8 cellular contexts compared by ENCODE assay signal in the genomic region with DNA sequence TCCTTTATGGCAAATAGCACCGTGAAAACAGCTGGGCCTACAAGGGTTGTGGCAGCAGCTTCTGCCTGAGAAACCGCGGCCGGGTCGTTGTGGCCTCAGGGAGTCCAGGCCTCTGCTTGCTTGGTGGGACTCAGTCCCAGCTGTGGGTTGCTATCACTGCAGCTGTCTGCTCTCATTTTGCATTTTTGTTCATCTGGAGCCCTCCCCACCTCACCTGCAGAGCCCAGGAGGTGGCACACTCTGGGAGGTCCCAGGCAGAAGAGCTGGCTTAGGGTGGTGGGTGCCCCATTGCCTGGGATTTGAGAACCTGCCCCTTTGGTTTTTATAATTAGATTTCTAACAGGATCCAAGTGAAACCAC.
DNase-seq lines count a peak whose midpoint lies in the region; ATAC-seq and TF ChIP-seq lines count a peak whose summit lies in the region.

No MANE protein-coding gene starts in this region.

- peaks cover 0 to 66% (median 40%) of the 10 kb centered on the region in 6 donors for H3K4me1 ChIP-seq in spleen
- H3K4me1 ChIP-seq in testis: peaks cover 7% of the 10 kb centered on the region

- DNase-seq in activated CD8-positive, alpha-beta memory T cell treated with anti-CD3 and anti-CD28 coated beads for 24 hours: peak; percentile 64
- no peak for DNase-seq in activated CD8-positive, alpha-beta memory T cell treated with anti-CD3 and anti-CD28 coated beads, Interleukin-2, amount 50 U/mL, for 4 hours
- DNase-seq in activated CD4-positive, alpha-beta memory T cell treated with anti-CD3 and anti-CD28 coated beads for 36 hours: peak; percentile 38
- no peak for DNase-seq in spleen
- no peak for DNase-seq in testis
- DNase-seq in UCSD-AML1 (lab: John Stamatoyannopoulos, UW; ENCODE audit: unreplicated experiment): no peak
- no peak for DNase-seq in CD14-positive monocyte (ENCODE audit: low spot score)

- POLR2A ChIA-PET in activated CD4-positive, alpha-beta memory T cell treated with anti-CD3 and anti-CD28 coated beads for 36 hours (lab: Charles Lee): interaction anchor here (0.6 to 1.0 kb wide), 2 partner anchors 27 to 138 kb away, joined by 3 to 4 read pairs; partner anchors contain the start of gene GADD45G

- peaks cover 77% of the 10 kb centered on the region for H3K4me1 Mint-ChIP-seq in activated CD4-positive, alpha-beta memory T cell treated with anti-CD3 and anti-CD28 coated beads for 36 hours (ENCODE audit: low read depth)
- H3K4me1 Mint-ChIP-seq in CD14-positive monocyte: peaks cover 33% of the 10 kb centered on the region

- H3K9me3 ChIP-seq in spleen: peaks cover 0 to 8% (median 4%) of the 10 kb centered on the region in 8 donors
- no peaks in the 10 kb centered on the region for H3K9me3 ChIP-seq in testis

- TF ChIP-seq CTCF in spleen (IDR thresholded peaks at IDR 0.05 in 8 of 11, conservative IDR thresholded peaks at IDR 0.05 in 3 of 11) (no peak), testis (IDR thresholded peaks at IDR 0.05) (no peak), CD14-positive monocyte (IDR thresholded peaks at IDR 0.05) (no peak)

- no peaks in the 10 kb centered on the region for H3K36me3 ChIP-seq in spleen
- no peaks in the 10 kb centered on the region for H3K36me3 ChIP-seq in testis (ENCODE audit: low read depth, missing control alignments)

- H3K27me3 ChIP-seq in spleen (replicated peaks in 1 of 7): no peaks in the 10 kb centered on the region
- no peaks in the 10 kb centered on the region for H3K27me3 ChIP-seq in testis

- 44 to 65% (median 57%) methylated on average over 1 to 5 of the region's 5 CpGs for WGBS in spleen, 5 donors
- 85 to 93% methylated on average over 5 of the region's 5 CpGs for WGBS in testis, 2 donors

- peaks cover 4% of the 10 kb centered on the region for H3K9me3 Mint-ChIP-seq in activated CD4-positive, alpha-beta memory T cell treated with anti-CD3 and anti-CD28 coated beads for 36 hours
- H3K9me3 Mint-ChIP-seq in CD14-positive monocyte: peaks cover 4 to 12% (median 8%) of the 10 kb centered on the region in 7 donors

- H3K27ac ChIP-seq in spleen (peak overlapping the region in 5 of 8 donors; percentile 37 to 74 (median 41)), testis (no peak overlapping the region)

- ATAC-seq in HG03039 (IDR thresholded peaks at IDR 0.05; ENCODE audit: unreplicated experiment): peak; percentile 36

- peak overlapping the region; percentile 6 for H3K4me3 Mint-ChIP-seq in activated CD4-positive, alpha-beta memory T cell treated with anti-CD3 and anti-CD28 coated beads for 36 hours
- no peak overlapping the region for H3K4me3 Mint-ChIP-seq in CD14-positive monocyte

- H3K4me3 ChIP-seq in spleen (no peak overlapping the region), testis (no peak overlapping the region)

- intact Hi-C loops in activated CD4-positive, alpha-beta memory T cell treated with anti-CD3 and anti-CD28 coated beads for 36 hours (cut with micrococcal nuclease): loop anchor here (10.0 kb wide), 1 partner anchor 362 kb away; no protein-coding TSS in a partner anchor
- intact Hi-C loops in spleen (cut with DNase I; ENCODE audit: low total_unique reads) (no loop called here), testis (cut with DNase I; ENCODE audit: low total_unique reads) (no loop called here), CD14-positive monocyte (cut with micrococcal nuclease) (no loop called here)

- H3K36me3 Mint-ChIP-seq in activated CD4-positive, alpha-beta memory T cell treated with anti-CD3 and anti-CD28 coated beads for 36 hours: no peaks in the 10 kb centered on the region
- H3K36me3 Mint-ChIP-seq in CD14-positive monocyte: no peaks in the 10 kb centered on the region

- TF ChIP-seq POLR2A in spleen (IDR thresholded peaks at IDR 0.05) (no peak), testis (IDR thresholded peaks at IDR 0.05) (no peak)

- peak overlapping the region; percentile 64 for H3K27ac Mint-ChIP-seq in activated CD4-positive, alpha-beta memory T cell treated with anti-CD3 and anti-CD28 coated beads for 36 hours
- H3K27ac Mint-ChIP-seq in CD14-positive monocyte: no peak overlapping the region

- H3K27me3 Mint-ChIP-seq in activated CD4-positive, alpha-beta memory T cell treated with anti-CD3 and anti-CD28 coated beads for 36 hours: no peaks in the 10 kb centered on the region
- peaks cover 0 to 6% (median 0%) of the 10 kb centered on the region in 3 donors for H3K27me3 Mint-ChIP-seq in CD14-positive monocyte (ENCODE audit: low read depth in 3 of 3)

- CTCF ChIA-PET in activated CD4-positive, alpha-beta memory T cell treated with anti-CD3 and anti-CD28 coated beads for 36 hours (lab: Charles Lee): interaction anchor here (0.8 to 2.4 kb wide), 7 partner anchors 10 to 145 kb away, joined by 3 to 19 read pairs (median 4); no protein-coding TSS in a partner anchor

Comparison
In these comparisons a context has a peak if more than half of its experiments do, and no peak if none do; other contexts are left out.
1. DNase-seq: peak in activated CD8-positive, alpha-beta memory T cell treated with anti-CD3 and anti-CD28 coated beads for 24 hours (single experiment) and activated CD4-positive, alpha-beta memory T cell treated with anti-CD3 and anti-CD28 coated beads for 36 hours (single experiment); none in activated CD8-positive, alpha-beta memory T cell treated with anti-CD3 and anti-CD28 coated beads, Interleukin-2, amount 50 U/mL, for 4 hours (single experiment), spleen (single experiment), testis (single experiment), UCSD-AML1 (single experiment) and CD14-positive monocyte (single experiment).
2. H3K27ac ChIP-seq: peak in spleen (5 of 8); none in testis (0 of 2).